In genomic region chr6:29516108-29516507, GRCh38 we compare ENCODE assay signal across 8 cellular contexts. TPM values are rescaled to one million over a fixed set of nuclear protein-coding genes. Genes with fewer than 3 reads are reported as not detected.
DNase-seq lines count a peak whose midpoint lies in the region; ATAC-seq and TF ChIP-seq lines count a peak whose summit lies in the region.

No MANE protein-coding gene starts in this region.

- H3K9ac ChIP-seq in Karpas-422 (ENCODE audit: low read length) = no peak overlapping the region

- intact Hi-C loops in lower lobe of right lung (cut with DNase I) = no loop called here
- intact Hi-C loops in spleen (cut with DNase I; ENCODE audit: low total_unique reads) = no loop called here
- intact Hi-C loops in dorsolateral prefrontal cortex (cut with DNase I) = no loop called here

- H3K27ac ChIP-seq in Karpas-422 (ENCODE audit: low read length) (no peak overlapping the region), lower lobe of right lung (no peak overlapping the region), spleen (no peak overlapping the region), dorsolateral prefrontal cortex (no peak overlapping the region), upper lobe of left lung (no peak overlapping the region)

- H3K36me3 Mint-ChIP-seq in activated T-cell treated with anti-CD3 and anti-CD28 coated beads, Interleukin-2, amount 50 U/mL, for 4 hours (ENCODE audit: insufficient read depth) = no peaks in the 10 kb centered on the region

- H3K27me3 ChIP-seq in Karpas-422 (ENCODE audit: low read length) (no peaks in the 10 kb centered on the region), lower lobe of right lung (ENCODE audit: low read depth) (peaks cover under 1% of the 10 kb centered on the region), spleen (replicated peaks in 1 of 7) (peaks cover 0 to 11% (median 0%) of the 10 kb centered on the region in 7 donors), dorsolateral prefrontal cortex (peaks cover 0 to 14% (median 0%) of the 10 kb centered on the region in 45 donors), upper lobe of left lung (no peaks in the 10 kb centered on the region)

- no peak for TF ChIP-seq CTCF in lower lobe of right lung (IDR thresholded peaks at IDR 0.05)
- TF ChIP-seq CTCF in spleen (IDR thresholded peaks at IDR 0.05 in 8 of 11, conservative IDR thresholded peaks at IDR 0.05 in 3 of 11) = no peak
- no peak for TF ChIP-seq CTCF in dorsolateral prefrontal cortex (IDR thresholded peaks at IDR 0.05 in 54 of 56, conservative IDR thresholded peaks at IDR 0.05 in 2 of 56; ENCODE audit: low read depth in 1 of 56, partially characterized antibody in 56 of 56)
- TF ChIP-seq CTCF in upper lobe of left lung (IDR thresholded peaks at IDR 0.05) = no peak

- no peaks in the 10 kb centered on the region for H3K9me2 ChIP-seq in Karpas-422 (replicated peaks; ENCODE audit: insufficient read depth, low read length)

- no peak overlapping the region for H3K4me2 ChIP-seq in Karpas-422 (ENCODE audit: low read depth, low read length, poor library complexity, severe bottlenecking)

- WGBS in spleen, 5 donors = 23 to 51% (median 29%) methylated on average over 6 of the region's 6 CpGs
- 46 to 55% methylated on average over 6 of the region's 6 CpGs for WGBS in upper lobe of left lung, 2 donors

- TF ChIP-seq POLR2A in spleen (IDR thresholded peaks at IDR 0.05) = no peak
- TF ChIP-seq POLR2A in upper lobe of left lung (IDR thresholded peaks at IDR 0.05) = no peak

- H3K9me3 Mint-ChIP-seq in activated T-cell treated with anti-CD3 and anti-CD28 coated beads, Interleukin-2, amount 50 U/mL, for 4 hours = no peaks in the 10 kb centered on the region

- H3K27me3 Mint-ChIP-seq in activated T-cell treated with anti-CD3 and anti-CD28 coated beads, Interleukin-2, amount 50 U/mL, for 4 hours (ENCODE audit: low read depth) = peaks cover 7% of the 10 kb centered on the region

- no peaks in the 10 kb centered on the region for H3K79me2 ChIP-seq in Karpas-422 (ENCODE audit: low read length)

- no peaks in the 10 kb centered on the region for H3K9me3 ChIP-seq in Karpas-422 (ENCODE audit: low read length)
- H3K9me3 ChIP-seq in lower lobe of right lung = no peaks in the 10 kb centered on the region
- no peaks in the 10 kb centered on the region for H3K9me3 ChIP-seq in spleen
- H3K9me3 ChIP-seq in upper lobe of left lung = no peaks in the 10 kb centered on the region

- no peak for TF ChIP-seq EP300 in upper lobe of left lung (IDR thresholded peaks at IDR 0.05)

- no peaks in the 10 kb centered on the region for H3K4me1 ChIP-seq in Karpas-422 (ENCODE audit: low read length)
- H3K4me1 ChIP-seq in lower lobe of right lung = no peaks in the 10 kb centered on the region
- no peaks in the 10 kb centered on the region for H3K4me1 ChIP-seq in spleen
- no peaks in the 10 kb centered on the region for H3K4me1 ChIP-seq in upper lobe of left lung

- ATAC-seq in activated T-cell treated with anti-CD3 and anti-CD28 coated beads, Interleukin-2, amount 50 U/mL, for 4 hours = peak; percentile 88 to 95
- ATAC-seq in lower lobe of right lung = peak; percentile 34 to 46
- no peak for ATAC-seq in upper lobe of left lung (ENCODE audit: low FRiP score in 2 of 2)

- H3K36me3 ChIP-seq in Karpas-422 (ENCODE audit: insufficient read depth, low read length) (no peaks in the 10 kb centered on the region), lower lobe of right lung (no peaks in the 10 kb centered on the region), spleen (no peaks in the 10 kb centered on the region), upper lobe of left lung (no peaks in the 10 kb centered on the region)

- DNase-seq in DMS53 treated with DMSO at 0.1 percent for 48 hours (lab: John Stamatoyannopoulos, UW; ENCODE audit: unreplicated experiment) = peak; percentile 33
- DNase-seq in Karpas-422 = peak; percentile 41
- no peak for DNase-seq in activated T-cell treated with anti-CD3 and anti-CD28 coated beads, Interleukin-2, amount 50 U/mL, for 4 hours
- DNase-seq in lower lobe of right lung = no peak
- DNase-seq in spleen = no peak
- no peak for DNase-seq in RPMI8226
- no peak for DNase-seq in dorsolateral prefrontal cortex
- DNase-seq in upper lobe of left lung = no peak

- H3K4me3 ChIP-seq in Karpas-422 (ENCODE audit: low read length) = no peak overlapping the region
- no peak overlapping the region for H3K4me3 ChIP-seq in lower lobe of right lung
- no peak overlapping the region for H3K4me3 ChIP-seq in spleen
- H3K4me3 ChIP-seq in dorsolateral prefrontal cortex = no peak overlapping the region
- H3K4me3 ChIP-seq in upper lobe of left lung = no peak overlapping the region

- H3K4me3 Mint-ChIP-seq in activated T-cell treated with anti-CD3 and anti-CD28 coated beads, Interleukin-2, amount 50 U/mL, for 4 hours = no peak overlapping the region

- H4K20me1 ChIP-seq in Karpas-422 (ENCODE audit: insufficient read depth, low read depth, low read length) = 0 out of 2 replicates have a peak, but pooled peaks cover 3% of the 10 kb centered on the region

- no peak overlapping the region for H2AFZ ChIP-seq in Karpas-422 (ENCODE audit: low read length)

- H3K4me1 Mint-ChIP-seq in activated T-cell treated with anti-CD3 and anti-CD28 coated beads, Interleukin-2, amount 50 U/mL, for 4 hours (ENCODE audit: low read depth) = peaks cover 13% of the 10 kb centered on the region

RNA-seq across cellular contexts. Expression of gene MAS1L, which starts 28.4 kb away (rescaled TPM):
- total RNA-seq in Karpas-422 (2014; rRNA removed; shearing (Covaris generic); ENCODE audit: low replicate concordance) = not detected in 2 replicates
- total RNA-seq in activated T-cell treated with anti-CD3 and anti-CD28 coated beads, Interleukin-2, amount 50 U/mL, for 4 hours = not detected
- total RNA-seq in lower lobe of right lung = 0.50 TPM
- total RNA-seq in spleen = not detected
- polyA plus RNA-seq in spleen = not detected
- total RNA-seq in dorsolateral prefrontal cortex = not detected
- total RNA-seq in upper lobe of left lung = 1 to 10 TPM in 1 of 6 donors, under 1 TPM in 1, not detected in 4; 0.54 to 1.8 TPM

RNA-seq across cellular contexts. Expression of gene UBD, which starts 43.4 kb away (rescaled TPM):
- not detected in 2 replicates for total RNA-seq in Karpas-422 (2014; rRNA removed; shearing (Covaris generic); ENCODE audit: low replicate concordance)
- total RNA-seq in activated T-cell treated with anti-CD3 and anti-CD28 coated beads, Interleukin-2, amount 50 U/mL, for 4 hours = 1 to 10 TPM; 1.6 to 3.5 (median 3.3) TPM
- total RNA-seq in lower lobe of right lung (1.9 TPM), spleen (10 to 100 TPM; 10.8 to 64.3 (median 17.2) TPM), dorsolateral prefrontal cortex (1 to 10 TPM in 2 of 120 experiments, under 1 TPM in 10, not detected in 108; 0.44 to 2.6 (median 0.61) TPM), upper lobe of left lung (1 to 10 TPM in 2 of 6 donors, under 1 TPM in 2, not detected in 2; 0.76 to 3.6 (median 1.6) TPM)
- polyA plus RNA-seq in spleen = 100 to 1,000 TPM in 1 of 3 donors, 10 to 100 TPM in 2; 59.7 to 121 (median 62.1) TPM

RNA-seq across cellular contexts. Expression of gene OR2H1, which starts 59.2 kb away (rescaled TPM):
- total RNA-seq in Karpas-422 (2014; rRNA removed; shearing (Covaris generic); ENCODE audit: low replicate concordance) = not detected in 2 replicates
- total RNA-seq in activated T-cell treated with anti-CD3 and anti-CD28 coated beads, Interleukin-2, amount 50 U/mL, for 4 hours = not detected
- not detected for total RNA-seq in lower lobe of right lung
- total RNA-seq in spleen = not detected
- not detected for polyA plus RNA-seq in spleen
- not detected for total RNA-seq in dorsolateral prefrontal cortex
- not detected for total RNA-seq in upper lobe of left lung

RNA-seq across cellular contexts. Expression of gene OR11A1, which starts 59.2 kb away (rescaled TPM):
- not detected in 2 replicates for total RNA-seq in Karpas-422 (2014; rRNA removed; shearing (Covaris generic); ENCODE audit: low replicate concordance)
- total RNA-seq in activated T-cell treated with anti-CD3 and anti-CD28 coated beads, Interleukin-2, amount 50 U/mL, for 4 hours = not detected
- not detected for total RNA-seq in lower lobe of right lung
- total RNA-seq in spleen = not detected
- not detected for polyA plus RNA-seq in spleen
- total RNA-seq in dorsolateral prefrontal cortex = not detected
- not detected for total RNA-seq in upper lobe of left lung

Comparison
In these comparisons a context has a peak if more than half of its experiments do, and no peak if none do; other contexts are left out.
1. DNase-seq: peak in DMS53 treated with DMSO at 0.1 percent for 48 hours (single experiment) and Karpas-422 (single experiment); none in activated T-cell treated with anti-CD3 and anti-CD28 coated beads, Interleukin-2, amount 50 U/mL, for 4 hours (single experiment), lower lobe of right lung (single experiment), spleen (single experiment), RPMI8226 (single experiment), dorsolateral prefrontal cortex (0 of 10) and upper lobe of left lung (0 of 2).
2. ATAC-seq: peak in activated T-cell treated with anti-CD3 and anti-CD28 coated beads, Interleukin-2, amount 50 U/mL, for 4 hours (2 of 2) and lower lobe of right lung (2 of 2); none in upper lobe of left lung (0 of 2).